ENCODE assay signal across 8 cellular contexts in genomic region chr5:138352722-138353549, GRCh38. TPM values are rescaled to one million over a fixed set of nuclear protein-coding genes. Genes with fewer than 3 reads are reported as not detected.
A peak's percentile ranks its signal among the peaks of the same experiment; 100 is the strongest.
DNase-seq lines count a peak whose midpoint lies in the region; ATAC-seq and TF ChIP-seq lines count a peak whose summit lies in the region.

No MANE protein-coding gene starts in this region.

- H3K9me3 Mint-ChIP-seq in activated B cell treated with CpG ODN at 0.5 μM for 24 hours: peaks cover 4% of the 10 kb centered on the region
- H3K9me3 Mint-ChIP-seq in central memory CD8-positive, alpha-beta T cell: no peaks in the 10 kb centered on the region

- peak; percentile 58 for ATAC-seq in activated B cell treated with CpG ODN at 0.5 μM for 24 hours (ENCODE audit: low read depth)
- peak; percentile 59 for ATAC-seq in central memory CD8-positive, alpha-beta T cell (replicated peaks; ENCODE audit: extremely low read depth, poor library complexity, severe bottlenecking)

- CTCF ChIA-PET in activated B cell treated with CpG ODN at 0.5 μM for 24 hours (lab: Charles Lee): interaction anchor here (0.7 to 5.8 kb wide), 27 partner anchors 12 to 943 kb away, joined by 3 to 134 read pairs (median 4); partner anchors contain the start of genes CDC23, CDC25C, EGR1 and ETF1

- POLR2A ChIA-PET in activated B cell treated with CpG ODN at 0.5 μM for 24 hours (lab: Charles Lee): interaction anchor here (0.6 to 11.1 kb wide), 22 partner anchors 14 to 921 kb away, joined by 3 to 322 read pairs (median 5); partner anchors contain the start of genes BRD8, CDC23, CDC25C and EGR1

- peak overlapping the region; percentile 88 for H3K4me3 ChIP-seq in H7 (ENCODE audit: insufficient read depth, low read depth, low read length)
- peak overlapping the region; percentile 80 for H3K4me3 ChIP-seq in MG63

- peaks cover 51% of the 10 kb centered on the region for H3K4me1 Mint-ChIP-seq in activated B cell treated with CpG ODN at 0.5 μM for 24 hours
- H3K4me1 Mint-ChIP-seq in central memory CD8-positive, alpha-beta T cell: peaks cover 39% of the 10 kb centered on the region

- peak overlapping the region; percentile 90 for H3K27ac ChIP-seq in layer of hippocampus (ENCODE audit: low read depth, low read length)

- intact Hi-C loops in activated B cell treated with CpG ODN at 0.5 μM for 24 hours (cut with micrococcal nuclease): loop anchor here (1.0 to 10.0 kb wide), 9 partner anchors 15 to 942 kb away; partner anchors contain the start of genes BRD8, CDC23, CDC25C and ETF1

- H3K36me3 ChIP-seq in H7 (replicated peaks; ENCODE audit: control insufficient read depth, insufficient read depth, low read length) (peaks cover 3% of the 10 kb centered on the region), MG63 (peaks cover 40% of the 10 kb centered on the region)

- H3K27me3 ChIP-seq in H7 (ENCODE audit: control insufficient read depth, insufficient read depth, low read length): no peaks in the 10 kb centered on the region
- no peaks in the 10 kb centered on the region for H3K27me3 ChIP-seq in MG63
- H3K27me3 ChIP-seq in layer of hippocampus (ENCODE audit: control insufficient read depth, insufficient read depth, low read length): no peaks in the 10 kb centered on the region

- H3K36me3 Mint-ChIP-seq in activated B cell treated with CpG ODN at 0.5 μM for 24 hours (ENCODE audit: low read depth): peaks cover 23% of the 10 kb centered on the region
- H3K36me3 Mint-ChIP-seq in central memory CD8-positive, alpha-beta T cell (ENCODE audit: insufficient read depth): peaks cover 29% of the 10 kb centered on the region

- DNase-seq in H7 (peak; percentile 85), MG63 (peak; percentile 66), activated B cell treated with CpG ODN at 0.5 μM for 24 hours (peak; percentile 70), NCI-H128 (lab: John Stamatoyannopoulos, UW; ENCODE audit: unreplicated experiment) (no peak)
- peak; percentile 59 to 68 for DNase-seq in central memory CD8-positive, alpha-beta T cell (ENCODE audit: low spot score in 2 of 2)
- peak; percentile 57 for DNase-seq in stimulated activated CD4-positive, alpha-beta T cell treated with anti-CD3 and anti-CD28 coated beads, Interleukin-1b, Interleukin-23, amount 100 ng/mL, for 48 hours

- TF ChIP-seq CTCF in GM12872 (IDR thresholded peaks at IDR 0.05; ENCODE audit: insufficient read depth, low read depth, low read length) (peak; percentile 49; the same call in 2 of the 3 replicates), activated B cell treated with CpG ODN at 0.5 μM for 24 hours (IDR thresholded peaks at IDR 0.05) (no peak)

- H3K9me3 ChIP-seq in MG63: peaks cover 9% of the 10 kb centered on the region

- H3K4me3 Mint-ChIP-seq in activated B cell treated with CpG ODN at 0.5 μM for 24 hours: peak overlapping the region; percentile 92
- H3K4me3 Mint-ChIP-seq in central memory CD8-positive, alpha-beta T cell: peak overlapping the region; percentile 99

- H3K27ac Mint-ChIP-seq in activated B cell treated with CpG ODN at 0.5 μM for 24 hours: peak overlapping the region; percentile 91
- H3K27ac Mint-ChIP-seq in central memory CD8-positive, alpha-beta T cell (ENCODE audit: low read depth): peak overlapping the region; percentile 94

- no peaks in the 10 kb centered on the region for H3K27me3 Mint-ChIP-seq in activated B cell treated with CpG ODN at 0.5 μM for 24 hours
- H3K27me3 Mint-ChIP-seq in central memory CD8-positive, alpha-beta T cell: no peaks in the 10 kb centered on the region

RNA-seq across cellular contexts. Expression of gene KDM3B, which starts 0.5 kb away (rescaled TPM):
- total RNA-seq in H7 (2014; rRNA removed; shearing (Covaris generic)): 55.6 and 74.8 TPM in 2 replicates
- 41.6 and 42.9 TPM in 2 replicates for total RNA-seq in MG63 (2014; rRNA removed; shearing (Covaris generic); ENCODE audit: low replicate concordance)
- 85.5 and 94.0 TPM in 2 replicates for total RNA-seq in activated B cell treated with CpG ODN at 0.5 μM for 24 hours

RNA-seq across cellular contexts. Expression of gene FAM53C, which starts 14.9 kb away (rescaled TPM):
- 70.4 and 74.5 TPM in 2 replicates for total RNA-seq in H7 (2014; rRNA removed; shearing (Covaris generic))
- 34.5 and 76.2 TPM in 2 replicates for total RNA-seq in MG63 (2014; rRNA removed; shearing (Covaris generic); ENCODE audit: low replicate concordance)
- total RNA-seq in activated B cell treated with CpG ODN at 0.5 μM for 24 hours: 23.5 and 24.9 TPM in 2 replicates

RNA-seq across cellular contexts. Expression of gene CDC25C, which starts 21.3 kb away (rescaled TPM):
- 36.0 and 38.7 TPM in 2 replicates for total RNA-seq in H7 (2014; rRNA removed; shearing (Covaris generic))
- 20.2 and 23.9 TPM in 2 replicates for total RNA-seq in MG63 (2014; rRNA removed; shearing (Covaris generic); ENCODE audit: low replicate concordance)
- 0.42 TPM in 1 of 2 replicates, not detected in the other for total RNA-seq in activated B cell treated with CpG ODN at 0.5 μM for 24 hours

Comparison
In these comparisons a context has a peak if more than half of its experiments do, and no peak if none do; other contexts are left out.
1. RNA of gene CDC25C, which starts 21.3 kb away (total RNA-seq): 36.0 to 38.7 TPM in H7 and 20.2 to 23.9 TPM in MG63; 0.42 TPM in activated B cell treated with CpG ODN at 0.5 μM for 24 hours; every median in the first group is over 10 times any median in the second.